Comparison of ENCODE assay signal across 8 cellular contexts in the genomic region with DNA sequence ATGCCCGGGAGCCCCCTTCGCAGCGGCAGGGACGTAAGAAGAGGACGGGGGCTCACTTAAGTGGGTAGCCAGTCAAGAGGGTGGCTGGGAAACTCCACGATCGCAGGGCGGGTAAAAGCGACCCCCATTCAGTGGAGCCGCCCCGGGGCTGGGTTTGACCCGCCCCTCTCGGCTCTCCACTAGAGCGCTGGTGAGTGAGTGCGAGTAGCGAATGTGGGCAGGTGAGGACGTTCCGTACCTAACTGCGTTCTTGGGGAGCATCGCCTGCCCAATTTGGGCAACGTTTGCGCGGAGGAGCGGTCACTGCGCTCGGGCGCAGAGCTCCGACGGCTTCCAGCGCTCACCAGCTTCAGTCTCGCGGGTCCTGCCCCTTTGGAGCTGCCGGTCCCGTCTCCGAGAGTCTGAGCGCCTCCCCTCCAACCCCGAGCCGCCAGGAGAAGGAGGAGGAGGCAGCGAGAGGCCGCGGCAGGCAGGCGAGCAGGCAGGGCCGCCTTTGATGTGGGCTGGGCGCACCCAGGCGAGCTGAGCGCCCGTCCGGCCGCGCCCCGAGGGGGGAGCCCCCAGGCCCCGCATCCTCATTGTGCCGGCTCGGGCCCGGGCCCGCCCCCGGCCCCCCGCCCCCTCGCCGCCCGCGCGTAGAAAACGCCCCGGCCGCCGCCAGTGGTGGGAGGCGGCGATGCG. TPM values are rescaled to one million over a fixed set of nuclear protein-coding genes. Genes with fewer than 3 reads are reported as not detected.
DNase-seq lines count a peak whose midpoint lies in the region; ATAC-seq lines count a peak whose summit lies in the region.

A gene with protein sequence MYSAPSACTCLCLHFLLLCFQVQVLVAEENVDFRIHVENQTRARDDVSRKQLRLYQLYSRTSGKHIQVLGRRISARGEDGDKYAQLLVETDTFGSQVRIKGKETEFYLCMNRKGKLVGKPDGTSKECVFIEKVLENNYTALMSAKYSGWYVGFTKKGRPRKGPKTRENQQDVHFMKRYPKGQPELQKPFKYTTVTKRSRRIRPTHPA (plus strand): TSS at position 666 of the 681 bp plus-strand sequence. CDS start 553 bp downstream, outside the sequence.

- peaks cover 16% of the 10 kb centered on the region for H3K27me3 ChIP-seq in SJSA1 (replicated peaks)

- H3K4me3 ChIP-seq in SJSA1, result peak within 1 kb of the TSS; percentile 46

- H3K4me1 ChIP-seq in SJSA1 (replicated peaks), result peaks cover 27% of the 10 kb centered on the region

- H3K36me3 ChIP-seq in SJSA1, result peaks cover 5% of the 10 kb centered on the region

- peak; percentile 16 to 19 for DNase-seq in activated CD4-positive, alpha-beta T cell treated with anti-CD3 and anti-CD28 coated beads for 4 hours
- DNase-seq in activated CD4-positive, alpha-beta T cell treated with anti-CD3 and anti-CD28 coated beads for 1 hour, result no peak
- DNase-seq in SJSA1 (ENCODE audit: low read depth in 1 of 2, low spot score in 2 of 2) (peak; percentile 84 to 86), T47D (ENCODE audit: low read depth in 1 of 2, low spot score in 1 of 2) (peak; percentile 65 to 70), iris pigment epithelial cell (ENCODE audit: low read depth) (peak; percentile 80), substantia nigra (lab: John Stamatoyannopoulos, UW) (no peak)
- DNase-seq in stimulated activated CD4-positive, alpha-beta T cell treated with anti-CD3 and anti-CD28 coated beads, Interleukin-1b, Interleukin-23, amount 100 ng/mL, for 48 hours, result peak; percentile 25

- in situ Hi-C loops in T47D (cut with HindIII; ENCODE audit: low pct_unique_long_range_greater_than_20kb, low sequenced_read_pairs), result no loop called here

- peak; percentile 40 for ATAC-seq in HG03103 (IDR thresholded peaks at IDR 0.05; ENCODE audit: low read depth, unreplicated experiment)

- H3K27ac ChIP-seq in SJSA1 (no peak within 1 kb of the TSS), substantia nigra (ENCODE audit: low read depth, low read length, poor library complexity, severe bottlenecking) (no peak within 1 kb of the TSS)

- peaks cover 5% of the 10 kb centered on the region; the same call in 1 of the 2 replicates for H3K9me3 ChIP-seq in SJSA1 (replicated peaks)

RNA-seq across cellular contexts. Expression of the gene that starts here (rescaled TPM):
- 0.21 TPM in 1 of 2 replicates, not detected in the other for total RNA-seq in SJSA1 (2014; rRNA removed; shearing (Covaris generic))

Comparison
In these comparisons a context has a peak if more than half of its experiments do, and no peak if none do; other contexts are left out.
1. DNase-seq: peak in activated CD4-positive, alpha-beta T cell treated with anti-CD3 and anti-CD28 coated beads for 4 hours (2 of 2), T47D (2 of 2), iris pigment epithelial cell (single experiment) and stimulated activated CD4-positive, alpha-beta T cell treated with anti-CD3 and anti-CD28 coated beads, Interleukin-1b, Interleukin-23, amount 100 ng/mL, for 48 hours (single experiment); none in activated CD4-positive, alpha-beta T cell treated with anti-CD3 and anti-CD28 coated beads for 1 hour (single experiment) and substantia nigra (0 of 49).
2. Peak in DNase-seq and H3K4me3 ChIP-seq in SJSA1; RNA of the gene not detected or under 1 TPM.